In the genomic region with DNA sequence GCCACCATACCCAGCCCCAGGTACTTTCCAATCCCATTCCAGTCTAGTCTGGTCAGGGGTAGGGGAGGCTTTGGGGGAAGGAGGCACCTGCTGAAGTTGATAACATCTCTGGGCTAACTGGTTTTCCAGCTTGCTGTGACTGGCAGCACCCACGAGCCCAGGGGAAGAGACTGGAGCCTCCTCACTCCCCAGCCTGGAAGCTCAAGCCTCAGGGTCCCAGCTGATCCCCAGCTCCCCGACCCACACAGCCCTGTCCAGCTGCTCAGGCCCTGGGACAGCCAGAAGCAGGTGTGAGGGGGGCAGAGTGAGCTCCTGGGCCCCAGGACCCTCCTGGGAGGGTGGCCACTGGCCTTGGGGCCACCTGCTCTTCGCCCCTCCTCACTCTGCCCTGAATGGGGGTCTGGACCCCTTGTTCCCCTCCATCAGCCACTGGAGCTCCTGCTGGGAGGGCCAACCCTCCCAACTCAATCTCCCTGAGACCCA, we compare ENCODE assay signal across 1 cellular context.
TF ChIP-seq lines count a peak whose summit lies in the region.

No MANE protein-coding gene starts in this region.

TF ChIP-seq in HepG2, 621 proteins besides CTCF, POLR2A, EP300 and RAD21:
- TF ChIP-seq, protein P1, sequence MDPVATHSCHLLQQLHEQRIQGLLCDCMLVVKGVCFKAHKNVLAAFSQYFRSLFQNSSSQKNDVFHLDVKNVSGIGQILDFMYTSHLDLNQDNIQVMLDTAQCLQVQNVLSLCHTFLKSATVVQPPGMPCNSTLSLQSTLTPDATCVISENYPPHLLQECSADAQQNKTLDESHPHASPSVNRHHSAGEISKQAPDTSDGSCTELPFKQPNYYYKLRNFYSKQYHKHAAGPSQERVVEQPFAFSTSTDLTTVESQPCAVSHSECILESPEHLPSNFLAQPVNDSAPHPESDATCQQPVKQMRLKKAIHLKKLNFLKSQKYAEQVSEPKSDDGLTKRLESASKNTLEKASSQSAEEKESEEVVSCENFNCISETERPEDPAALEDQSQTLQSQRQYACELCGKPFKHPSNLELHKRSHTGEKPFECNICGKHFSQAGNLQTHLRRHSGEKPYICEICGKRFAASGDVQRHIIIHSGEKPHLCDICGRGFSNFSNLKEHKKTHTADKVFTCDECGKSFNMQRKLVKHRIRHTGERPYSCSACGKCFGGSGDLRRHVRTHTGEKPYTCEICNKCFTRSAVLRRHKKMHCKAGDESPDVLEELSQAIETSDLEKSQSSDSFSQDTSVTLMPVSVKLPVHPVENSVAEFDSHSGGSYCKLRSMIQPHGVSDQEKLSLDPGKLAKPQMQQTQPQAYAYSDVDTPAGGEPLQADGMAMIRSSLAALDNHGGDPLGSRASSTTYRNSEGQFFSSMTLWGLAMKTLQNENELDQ (CRISPR knock-in tag; IDR thresholded peaks at IDR 0.05; ENCODE audit: borderline replicate concordance), result no peak
- TF ChIP-seq SPEN (CRISPR knock-in tag; IDR thresholded peaks at IDR 0.05; ENCODE audit: low read depth) (no peak), ZNF616 (CRISPR knock-in tag; IDR thresholded peaks at IDR 0.05; ENCODE audit: low read depth) (no peak), ATF7-NPFF (CRISPR knock-in tag; IDR thresholded peaks at IDR 0.05; ENCODE audit: low read depth) (no peak), ZNF788 (CRISPR knock-in tag; IDR thresholded peaks at IDR 0.05; ENCODE audit: borderline replicate concordance) (no peak), ZFAT (CRISPR knock-in tag; conservative IDR thresholded peaks at IDR 0.05) (no peak), TBL1XR1 (IDR thresholded peaks at IDR 0.05; ENCODE audit: borderline replicate concordance, low read length, partially characterized antibody) (no peak)
- TF ChIP-seq, protein P2, sequence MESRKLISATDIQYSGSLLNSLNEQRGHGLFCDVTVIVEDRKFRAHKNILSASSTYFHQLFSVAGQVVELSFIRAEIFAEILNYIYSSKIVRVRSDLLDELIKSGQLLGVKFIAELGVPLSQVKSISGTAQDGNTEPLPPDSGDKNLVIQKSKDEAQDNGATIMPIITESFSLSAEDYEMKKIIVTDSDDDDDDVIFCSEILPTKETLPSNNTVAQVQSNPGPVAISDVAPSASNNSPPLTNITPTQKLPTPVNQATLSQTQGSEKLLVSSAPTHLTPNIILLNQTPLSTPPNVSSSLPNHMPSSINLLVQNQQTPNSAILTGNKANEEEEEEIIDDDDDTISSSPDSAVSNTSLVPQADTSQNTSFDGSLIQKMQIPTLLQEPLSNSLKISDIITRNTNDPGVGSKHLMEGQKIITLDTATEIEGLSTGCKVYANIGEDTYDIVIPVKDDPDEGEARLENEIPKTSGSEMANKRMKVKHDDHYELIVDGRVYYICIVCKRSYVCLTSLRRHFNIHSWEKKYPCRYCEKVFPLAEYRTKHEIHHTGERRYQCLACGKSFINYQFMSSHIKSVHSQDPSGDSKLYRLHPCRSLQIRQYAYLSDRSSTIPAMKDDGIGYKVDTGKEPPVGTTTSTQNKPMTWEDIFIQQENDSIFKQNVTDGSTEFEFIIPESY (CRISPR knock-in tag; IDR thresholded peaks at IDR 0.05), result no peak
- TF ChIP-seq, protein P3, sequence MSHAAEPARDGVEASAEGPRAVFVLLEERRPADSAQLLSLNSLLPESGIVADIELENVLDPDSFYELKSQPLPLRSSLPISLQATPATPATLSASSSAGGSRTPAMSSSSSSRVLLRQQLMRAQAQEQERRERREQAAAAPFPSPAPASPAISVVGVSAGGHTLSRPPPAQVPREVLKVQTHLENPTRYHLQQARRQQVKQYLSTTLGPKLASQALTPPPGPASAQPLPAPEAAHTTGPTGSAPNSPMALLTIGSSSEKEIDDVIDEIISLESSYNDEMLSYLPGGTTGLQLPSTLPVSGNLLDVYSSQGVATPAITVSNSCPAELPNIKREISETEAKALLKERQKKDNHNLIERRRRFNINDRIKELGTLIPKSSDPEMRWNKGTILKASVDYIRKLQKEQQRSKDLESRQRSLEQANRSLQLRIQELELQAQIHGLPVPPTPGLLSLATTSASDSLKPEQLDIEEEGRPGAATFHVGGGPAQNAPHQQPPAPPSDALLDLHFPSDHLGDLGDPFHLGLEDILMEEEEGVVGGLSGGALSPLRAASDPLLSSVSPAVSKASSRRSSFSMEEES (CRISPR knock-in tag; IDR thresholded peaks at IDR 0.05), result no peak
- TF ChIP-seq, protein P4, sequence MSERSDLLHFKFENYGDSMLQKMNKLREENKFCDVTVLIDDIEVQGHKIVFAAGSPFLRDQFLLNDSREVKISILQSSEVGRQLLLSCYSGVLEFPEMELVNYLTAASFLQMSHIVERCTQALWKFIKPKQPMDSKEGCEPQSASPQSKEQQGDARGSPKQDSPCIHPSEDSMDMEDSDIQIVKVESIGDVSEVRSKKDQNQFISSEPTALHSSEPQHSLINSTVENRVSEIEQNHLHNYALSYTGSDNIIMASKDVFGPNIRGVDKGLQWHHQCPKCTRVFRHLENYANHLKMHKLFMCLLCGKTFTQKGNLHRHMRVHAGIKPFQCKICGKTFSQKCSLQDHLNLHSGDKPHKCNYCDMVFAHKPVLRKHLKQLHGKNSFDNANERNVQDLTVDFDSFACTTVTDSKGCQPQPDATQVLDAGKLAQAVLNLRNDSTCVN (CRISPR knock-in tag; IDR thresholded peaks at IDR 0.05; ENCODE audit: borderline replicate concordance), result no peak
